In genomic region chr12:7907009-7907408, GRCh38 we compare ENCODE assay signal across 1 cellular context.
A peak's percentile ranks its signal among the peaks of the same experiment; 100 is the strongest.
TF ChIP-seq lines count a peak whose summit lies in the region.

No MANE protein-coding gene starts in this region.

TF ChIP-seq in K562, 482 proteins besides CTCF, POLR2A, EP300 and RAD21 (continued from another document and continues in another):
- TF ChIP-seq CREB3L1 (IDR thresholded peaks at IDR 0.05; ENCODE audit: borderline replicate concordance, low read depth) (no peak), ATF6 (CRISPR knock-in tag; IDR thresholded peaks at IDR 0.05) (no peak), ZNF146 (CRISPR knock-in tag; IDR thresholded peaks at IDR 0.05; ENCODE audit: unreplicated experiment) (no peak), E2F6 (IDR thresholded peaks at IDR 0.05; ENCODE audit: borderline replicate concordance in 1 of 2, extremely low read depth in 1 of 2, insufficient read depth in 1 of 2, insufficient read length in 1 of 2, low read depth in 1 of 2, low read length in 1 of 2, poor library complexity in 1 of 2, severe bottlenecking in 1 of 2) (no peak), ZNF699 (CRISPR knock-in tag; IDR thresholded peaks at IDR 0.05; ENCODE audit: insufficient replicate concordance) (no peak), CBFA2T3 (IDR thresholded peaks at IDR 0.05) (peak; percentile 47; the same call in 1 of the 2 replicates), STAT5A (IDR thresholded peaks at IDR 0.05; ENCODE audit: borderline replicate concordance, low read length) (no peak), HES1 (IDR thresholded peaks at IDR 0.05; ENCODE audit: low read depth) (0 out of 2 replicates have a peak, but pooled peaks have one; percentile 15), GATA2 (CRISPR knock-in tag; IDR thresholded peaks at IDR 0.05) (peak; percentile 57; the same call in 1 of the 2 replicates), TOE1 (IDR thresholded peaks at IDR 0.05; ENCODE audit: borderline replicate concordance) (no peak), TOE1 (CRISPR knock-in tag; IDR thresholded peaks at IDR 0.05; ENCODE audit: borderline replicate concordance, low read depth) (no peak), ZNF280B (CRISPR knock-in tag; IDR thresholded peaks at IDR 0.05) (no peak), MXI1 (IDR thresholded peaks at IDR 0.05; ENCODE audit: low read depth, low read length) (no peak), ZZZ3 (IDR thresholded peaks at IDR 0.05) (no peak), FOXA3 (CRISPR knock-in tag; conservative IDR thresholded peaks at IDR 0.05 in 1 of 2, IDR thresholded peaks at IDR 0.05 in 1 of 2) (peak; percentile 93 to 96), HINFP (tag; conservative IDR thresholded peaks at IDR 0.05; ENCODE audit: low read depth) (no peak), POLR2H (tag; IDR thresholded peaks at IDR 0.05; ENCODE audit: low read depth) (no peak), MTA2 (IDR thresholded peaks at IDR 0.05; ENCODE audit: low read depth) (no peak), IRF1 (CRISPR knock-in tag; IDR thresholded peaks at IDR 0.05; ENCODE audit: borderline replicate concordance) (no peak), SFPQ (IDR thresholded peaks at IDR 0.05; ENCODE audit: low read depth, low read length) (no peak), ARID3A (IDR thresholded peaks at IDR 0.05; ENCODE audit: borderline replicate concordance, low read depth, low read length) (peak; percentile 93; the same call in 1 of the 2 replicates), DMBX1 (CRISPR knock-in tag; IDR thresholded peaks at IDR 0.05; ENCODE audit: borderline replicate concordance) (no peak), RCOR1 (IDR thresholded peaks at IDR 0.05; ENCODE audit: borderline replicate concordance in 1 of 2, low read depth in 2 of 2, low read length in 2 of 2) (0 out of 4 replicates have a peak, but pooled peaks of 1 of the 2 experiments have one; percentile 21), HNRNPL (IDR thresholded peaks at IDR 0.05; ENCODE audit: low read depth, low read length) (no peak), CAMTA2 (CRISPR knock-in tag; conservative IDR thresholded peaks at IDR 0.05) (no peak), ZNF316 (IDR thresholded peaks at IDR 0.05) (0 out of 2 replicates have a peak, but pooled peaks have one; percentile 17), CREM (IDR thresholded peaks at IDR 0.05; ENCODE audit: low read depth) (peak; percentile 22; the same call in 1 of the 2 replicates), PCBP2 (IDR thresholded peaks at IDR 0.05; ENCODE audit: low read depth, low read length, poor library complexity, severe bottlenecking) (no peak), HMG20B (CRISPR knock-in tag; IDR thresholded peaks at IDR 0.05) (no peak), FOSL1 (tag; conservative IDR thresholded peaks at IDR 0.05) (peak; percentile 41; the same call in 1 of the 2 replicates), ZNF589 (CRISPR knock-in tag; IDR thresholded peaks at IDR 0.05; ENCODE audit: low read depth) (no peak), PKNOX1 (IDR thresholded peaks at IDR 0.05) (0 out of 2 replicates have a peak, but pooled peaks have one; percentile 31), ATF1 (CRISPR knock-in tag; IDR thresholded peaks at IDR 0.05) (no peak), ATF1 (tag; IDR thresholded peaks at IDR 0.05) (0 out of 2 replicates have a peak, but pooled peaks have one; percentile 16), MED1 (CRISPR knock-in tag; IDR thresholded peaks at IDR 0.05; ENCODE audit: borderline replicate concordance) (no peak), SRSF9 (IDR thresholded peaks at IDR 0.05; ENCODE audit: borderline replicate concordance, low read depth, low read length) (no peak), CTBP1 (IDR thresholded peaks at IDR 0.05; ENCODE audit: borderline replicate concordance) (no peak), C11orf30 (IDR thresholded peaks at IDR 0.05; ENCODE audit: low read depth) (no peak), ZNF57 (CRISPR knock-in tag; IDR thresholded peaks at IDR 0.05) (no peak), ZNF398 (CRISPR knock-in tag; IDR thresholded peaks at IDR 0.05) (no peak), SMC3 (conservative IDR thresholded peaks at IDR 0.05; ENCODE audit: insufficient read depth, low read depth, low read length) (0 out of 2 replicates have a peak, but pooled peaks have one; percentile 15), MIER1 (IDR thresholded peaks at IDR 0.05; ENCODE audit: low read depth) (no peak), HDAC2 (IDR thresholded peaks at IDR 0.05) (no peak), HBP1 (CRISPR knock-in tag; IDR thresholded peaks at IDR 0.05) (no peak), ZNF384 (IDR thresholded peaks at IDR 0.05; ENCODE audit: low read depth, low read length) (peak; percentile 96), CBX3 (IDR thresholded peaks at IDR 0.05; ENCODE audit: borderline replicate concordance in 1 of 2, low read length in 2 of 2) (no peak), HIVEP1 (CRISPR knock-in tag; IDR thresholded peaks at IDR 0.05) (no peak), FOXA1 (IDR thresholded peaks at IDR 0.05; ENCODE audit: borderline replicate concordance) (peak; percentile 90), PRMT5 (CRISPR knock-in tag; IDR thresholded peaks at IDR 0.05) (no peak)
